ENCODE assay signal across 15 cellular contexts in genomic region chr11:88206746-88207145, GRCh38. TPM values are rescaled to one million over a fixed set of nuclear protein-coding genes. Genes with fewer than 3 reads are reported as not detected.
DNase-seq lines count a peak whose midpoint lies in the region; ATAC-seq and TF ChIP-seq lines count a peak whose summit lies in the region.
"Had no signal": no experiment of that assay in that cellular context is flagged by ENCODE, and none has a peak within 500 bp of the region (broad histone marks: within the 10 kb centered on the region; RNA-seq: fewer than 3 reads in every experiment).

No MANE protein-coding gene starts in this region.

- POLR2A ChIA-PET in activated CD4-positive, alpha-beta memory T cell treated with anti-CD3 and anti-CD28 coated beads, Interleukin-2, amount 10 ng/mL, durations not matched to agents 7 days and 5 days (lab: Charles Lee) = no interaction called here

- DNase-seq in EH (ENCODE audit: low read depth) = peak; percentile 45
- peak; percentile 19 for DNase-seq in fibroblast of the aortic adventitia (ENCODE audit: low read depth)
- no peak for DNase-seq in NCI-H1105 (lab: John Stamatoyannopoulos, UW)
- DNase-seq in H4 (ENCODE audit: low spot score) = no peak
- no peak for DNase-seq in stimulated activated CD4-positive, alpha-beta T cell treated with anti-CD3 and anti-CD28 coated beads, Interleukin-4, amount 100 ng/mL, for 1 hour
- no peak for DNase-seq in activated CD4-positive, alpha-beta memory T cell treated with anti-CD3 and anti-CD28 coated beads, Interleukin-2, amount 10 ng/mL, durations not matched to agents 7 days and 5 days
- DNase-seq: activated effector memory CD4-positive, alpha-beta T cell treated with anti-CD3 and anti-CD28 coated beads, Interleukin-2, amount 50 U/mL, for 16 hours; effector CD8-positive, alpha-beta T cell; naive thymus-derived CD4-positive, alpha-beta T cell; NCI-H187 treated with DMSO at 0.1 percent for 48 hours; NCI-H774 had no signal

- H3K27me3 Mint-ChIP-seq in activated CD4-positive, alpha-beta memory T cell treated with anti-CD3 and anti-CD28 coated beads, Interleukin-2, amount 10 ng/mL, durations not matched to agents 7 days and 5 days = no peaks in the 10 kb centered on the region

- no peaks in the 10 kb centered on the region for H3K4me1 Mint-ChIP-seq in activated CD4-positive, alpha-beta memory T cell treated with anti-CD3 and anti-CD28 coated beads, Interleukin-2, amount 10 ng/mL, durations not matched to agents 7 days and 5 days
- H3K4me1 Mint-ChIP-seq: brain; naive thymus-derived CD4-positive, alpha-beta T cell had no signal

- no peak overlapping the region for H3K27ac Mint-ChIP-seq in activated CD4-positive, alpha-beta memory T cell treated with anti-CD3 and anti-CD28 coated beads, Interleukin-2, amount 10 ng/mL, durations not matched to agents 7 days and 5 days
- H3K27ac Mint-ChIP-seq: brain; naive thymus-derived CD4-positive, alpha-beta T cell; T-helper 2 cell treated with Interferon-gamma antibody and Interleukin-4, amounts not matched to agents 5 μg/mL and 100 μg/mL, for 36 hours had no signal

- H3K36me3 Mint-ChIP-seq in activated CD4-positive, alpha-beta memory T cell treated with anti-CD3 and anti-CD28 coated beads, Interleukin-2, amount 10 ng/mL, durations not matched to agents 7 days and 5 days (ENCODE audit: low read depth) = no peaks in the 10 kb centered on the region
- H3K36me3 Mint-ChIP-seq: brain; naive thymus-derived CD4-positive, alpha-beta T cell had no signal

- H3K9me3 Mint-ChIP-seq in activated CD4-positive, alpha-beta memory T cell treated with anti-CD3 and anti-CD28 coated beads, Interleukin-2, amount 10 ng/mL, durations not matched to agents 7 days and 5 days = no peaks in the 10 kb centered on the region
- H3K9me3 Mint-ChIP-seq: brain; T-helper 2 cell treated with Interferon-gamma antibody and Interleukin-4, amounts not matched to agents 5 μg/mL and 100 μg/mL, for 36 hours had no signal

- ATAC-seq in GM19351 (IDR thresholded peaks at IDR 0.05; ENCODE audit: unreplicated experiment) (peak; percentile 65), HG03432 (IDR thresholded peaks at IDR 0.05; ENCODE audit: unreplicated experiment) (peak; percentile 75)
- ATAC-seq: naive thymus-derived CD4-positive, alpha-beta T cell had no signal

- TF ChIP-seq CTCF in fibroblast of the aortic adventitia (IDR thresholded peaks at IDR 0.05; ENCODE audit: insufficient read depth, low read length) = no peak

- H3K4me3 ChIP-seq in fibroblast of the aortic adventitia (ENCODE audit: low read depth, low read length) = no peak overlapping the region

- no peak overlapping the region for H3K4me3 Mint-ChIP-seq in activated CD4-positive, alpha-beta memory T cell treated with anti-CD3 and anti-CD28 coated beads, Interleukin-2, amount 10 ng/mL, durations not matched to agents 7 days and 5 days
- H3K4me3 Mint-ChIP-seq: brain; naive thymus-derived CD4-positive, alpha-beta T cell; T-helper 2 cell treated with Interferon-gamma antibody and Interleukin-4, amounts not matched to agents 5 μg/mL and 100 μg/mL, for 36 hours had no signal

- CTCF ChIA-PET in activated CD4-positive, alpha-beta memory T cell treated with anti-CD3 and anti-CD28 coated beads, Interleukin-2, amount 10 ng/mL, durations not matched to agents 7 days and 5 days (lab: Charles Lee) = no interaction called here

RNA-seq across cellular contexts. Expression of gene RAB38, which starts 31.5 kb away (rescaled TPM):
- 0.41 and 1.2 TPM in 2 replicates for total RNA-seq in fibroblast of the aortic adventitia (ENCODE audit: low replicate concordance)
- total RNA-seq in H4 (2014; rRNA removed; shearing (Covaris generic)) = 1.6 and 2.2 TPM in 2 replicates
- 1 to 10 TPM; 1.2 to 1.5 TPM for total RNA-seq in activated CD4-positive, alpha-beta memory T cell treated with anti-CD3 and anti-CD28 coated beads, Interleukin-2, amount 10 ng/mL, durations not matched to agents 7 days and 5 days

Comparison
In these comparisons a context has a peak if more than half of its experiments do, and no peak if none do; other contexts are left out.
1. DNase-seq: peak in EH (single experiment) and fibroblast of the aortic adventitia (single experiment); none in NCI-H1105 (single experiment), H4 (single experiment), stimulated activated CD4-positive, alpha-beta T cell treated with anti-CD3 and anti-CD28 coated beads, Interleukin-4, amount 100 ng/mL, for 1 hour (single experiment) and activated CD4-positive, alpha-beta memory T cell treated with anti-CD3 and anti-CD28 coated beads, Interleukin-2, amount 10 ng/mL, durations not matched to agents 7 days and 5 days (single experiment).